Comparison of ENCODE assay signal across 9 cellular contexts in the genomic region with DNA sequence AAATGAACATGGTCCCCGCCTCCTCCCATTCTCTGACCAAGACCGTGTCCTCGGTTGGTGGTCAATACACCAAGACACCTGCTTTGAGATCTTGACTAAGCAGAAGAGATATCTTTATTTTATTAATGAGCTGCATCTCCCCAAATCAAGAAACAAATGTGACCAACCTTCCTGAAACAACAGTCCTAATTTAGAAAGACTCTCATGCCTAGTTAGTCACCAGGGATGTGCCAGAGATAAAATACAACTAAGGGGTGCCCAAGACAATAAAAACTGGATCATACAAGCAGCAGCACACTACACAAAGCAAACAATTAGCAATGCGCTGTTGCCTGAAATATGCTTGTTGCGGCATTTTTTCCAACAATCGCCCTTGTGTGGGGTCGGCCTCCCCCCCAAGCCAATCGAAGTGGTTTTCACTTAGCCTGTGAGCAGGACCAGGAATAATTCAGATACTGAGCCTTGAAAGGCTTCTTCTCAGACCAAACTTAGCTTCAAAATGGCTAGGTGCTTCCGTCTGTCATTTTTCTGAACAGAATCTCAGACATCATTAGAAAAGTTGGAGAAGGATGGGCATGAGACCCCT. TPM values are rescaled to one million over a fixed set of nuclear protein-coding genes. Genes with fewer than 3 reads are reported as not detected.
DNase-seq lines count a peak whose midpoint lies in the region; ATAC-seq and TF ChIP-seq lines count a peak whose summit lies in the region.
"Had no signal": no experiment of that assay in that cellular context is flagged by ENCODE, and none has a peak within 500 bp of the region (broad histone marks: within the 10 kb centered on the region; RNA-seq: fewer than 3 reads in every experiment).

No MANE protein-coding gene starts in this region.

- intact Hi-C loops in activated T-helper 2 cell treated with anti-CD3 and anti-CD28 coated beads, Interferon-gamma antibody, Interleukin-2, Interleukin-4, amounts not matched to agents 10 μg/mL and 5 μg/mL and 100 μg/mL, durations not matched to agents 14 hours and 24 hours and 36 hours (cut with micrococcal nuclease), result no loop called here
- intact Hi-C loops in natural killer cell (cut with micrococcal nuclease), result no loop called here

- H3K27me3 Mint-ChIP-seq in activated T-helper 2 cell treated with anti-CD3 and anti-CD28 coated beads, Interferon-gamma antibody, Interleukin-2, Interleukin-4, amounts not matched to agents 10 μg/mL and 5 μg/mL and 100 μg/mL, durations not matched to agents 14 hours and 24 hours and 36 hours (ENCODE audit: low read depth), result peaks cover 19% of the 10 kb centered on the region
- no peaks in the 10 kb centered on the region for H3K27me3 Mint-ChIP-seq in natural killer cell (ENCODE audit: low read depth in 2 of 2)

- DNase-seq in NCI-H146 treated with DMSO at 0.1 percent for 48 hours (lab: John Stamatoyannopoulos, UW; ENCODE audit: unreplicated experiment) (peak; percentile 9), NCI-H146 (lab: John Stamatoyannopoulos, UW) (no peak), DMS79 (lab: John Stamatoyannopoulos, UW) (peak; percentile 74), natural killer cell (no peak), NCI-H2081 treated with DMSO at 0.1 percent for 48 hours (lab: John Stamatoyannopoulos, UW) (no peak), NCI-H187 treated with DMSO at 0.1 percent for 48 hours (lab: John Stamatoyannopoulos, UW) (no peak)
- DNase-seq in activated T-helper 2 cell treated with anti-CD3 and anti-CD28 coated beads, Interferon-gamma antibody, Interleukin-2, Interleukin-4, amounts not matched to agents 10 μg/mL and 5 μg/mL and 100 μg/mL, durations not matched to agents 14 hours and 24 hours and 36 hours (ENCODE audit: low spot score), result no peak
- DNase-seq: gastrocnemius medialis had no signal

- peak overlapping the region; percentile 51 for H3K4me3 Mint-ChIP-seq in activated T-helper 2 cell treated with anti-CD3 and anti-CD28 coated beads, Interferon-gamma antibody, Interleukin-2, Interleukin-4, amounts not matched to agents 10 μg/mL and 5 μg/mL and 100 μg/mL, durations not matched to agents 14 hours and 24 hours and 36 hours (ENCODE audit: low read depth)
- H3K4me3 Mint-ChIP-seq in natural killer cell, result peak overlapping the region; percentile 83

- peaks cover 26% of the 10 kb centered on the region for H3K4me1 Mint-ChIP-seq in activated T-helper 2 cell treated with anti-CD3 and anti-CD28 coated beads, Interferon-gamma antibody, Interleukin-2, Interleukin-4, amounts not matched to agents 10 μg/mL and 5 μg/mL and 100 μg/mL, durations not matched to agents 14 hours and 24 hours and 36 hours (ENCODE audit: low read depth)
- peaks cover 17 to 23% of the 10 kb centered on the region in 2 donors for H3K4me1 Mint-ChIP-seq in natural killer cell

- peaks cover 24% of the 10 kb centered on the region for H3K36me3 Mint-ChIP-seq in activated T-helper 2 cell treated with anti-CD3 and anti-CD28 coated beads, Interferon-gamma antibody, Interleukin-2, Interleukin-4, amounts not matched to agents 10 μg/mL and 5 μg/mL and 100 μg/mL, durations not matched to agents 14 hours and 24 hours and 36 hours (ENCODE audit: low read depth)
- H3K36me3 Mint-ChIP-seq in natural killer cell, result no peaks in the 10 kb centered on the region

- no peak overlapping the region for H3K27ac Mint-ChIP-seq in activated T-helper 2 cell treated with anti-CD3 and anti-CD28 coated beads, Interferon-gamma antibody, Interleukin-2, Interleukin-4, amounts not matched to agents 10 μg/mL and 5 μg/mL and 100 μg/mL, durations not matched to agents 14 hours and 24 hours and 36 hours
- peak overlapping the region; percentile 74 to 89 for H3K27ac Mint-ChIP-seq in natural killer cell

- TF ChIP-seq CTCF in natural killer cell (IDR thresholded peaks at IDR 0.05), result no peak

- H3K9me3 Mint-ChIP-seq in activated T-helper 2 cell treated with anti-CD3 and anti-CD28 coated beads, Interferon-gamma antibody, Interleukin-2, Interleukin-4, amounts not matched to agents 10 μg/mL and 5 μg/mL and 100 μg/mL, durations not matched to agents 14 hours and 24 hours and 36 hours, result no peaks in the 10 kb centered on the region
- H3K9me3 Mint-ChIP-seq in natural killer cell, result no peaks in the 10 kb centered on the region

- no peak for ATAC-seq in natural killer cell
- no peak for ATAC-seq in HG02571 (IDR thresholded peaks at IDR 0.05; ENCODE audit: unreplicated experiment)
- ATAC-seq: gastrocnemius medialis had no signal

RNA-seq across cellular contexts. Expression of gene STMN1, which starts 1.3 kb away (rescaled TPM):
- total RNA-seq in activated T-helper 2 cell treated with anti-CD3 and anti-CD28 coated beads, Interferon-gamma antibody, Interleukin-2, Interleukin-4, amounts not matched to agents 10 μg/mL and 5 μg/mL and 100 μg/mL, durations not matched to agents 14 hours and 24 hours and 36 hours, result 334 and 341 TPM in 2 replicates
- 10 to 100 TPM; 26.6 to 41.0 (median 35.2) TPM for total RNA-seq in natural killer cell

RNA-seq across cellular contexts. Expression of gene PAQR7, which starts 32.1 kb away (rescaled TPM):
- total RNA-seq in activated T-helper 2 cell treated with anti-CD3 and anti-CD28 coated beads, Interferon-gamma antibody, Interleukin-2, Interleukin-4, amounts not matched to agents 10 μg/mL and 5 μg/mL and 100 μg/mL, durations not matched to agents 14 hours and 24 hours and 36 hours, result 7.4 and 7.9 TPM in 2 replicates
- total RNA-seq in natural killer cell, result 1 to 10 TPM; 2.9 to 3.6 (median 3.0) TPM

RNA-seq across cellular contexts. Expression of gene AUNIP, which starts 48.3 kb away (rescaled TPM):
- 9.5 and 10.9 TPM in 2 replicates for total RNA-seq in activated T-helper 2 cell treated with anti-CD3 and anti-CD28 coated beads, Interferon-gamma antibody, Interleukin-2, Interleukin-4, amounts not matched to agents 10 μg/mL and 5 μg/mL and 100 μg/mL, durations not matched to agents 14 hours and 24 hours and 36 hours
- under 1 TPM; 0.16 to 0.50 (median 0.20) TPM for total RNA-seq in natural killer cell
- total RNA-seq: gastrocnemius medialis had no signal

Comparison
In these comparisons a context has a peak if more than half of its experiments do, and no peak if none do; other contexts are left out.
1. DNase-seq: peak in NCI-H146 treated with DMSO at 0.1 percent for 48 hours (single experiment) and DMS79 (single experiment); none in NCI-H146 (single experiment), activated T-helper 2 cell treated with anti-CD3 and anti-CD28 coated beads, Interferon-gamma antibody, Interleukin-2, Interleukin-4, amounts not matched to agents 10 μg/mL and 5 μg/mL and 100 μg/mL, durations not matched to agents 14 hours and 24 hours and 36 hours (single experiment), natural killer cell (single experiment), NCI-H2081 treated with DMSO at 0.1 percent for 48 hours (single experiment) and NCI-H187 treated with DMSO at 0.1 percent for 48 hours (single experiment).